11 cellular contexts compared by ENCODE assay signal in genomic region chr20:34437330-34437986, GRCh38.
DNase-seq lines count a peak whose midpoint lies in the region; ATAC-seq, FAIRE-seq and TF ChIP-seq lines count a peak whose summit lies in the region.
"Had no signal": no experiment of that assay in that cellular context is flagged by ENCODE, and none has a peak within 500 bp of the region (broad histone marks: within the 10 kb centered on the region; RNA-seq: fewer than 3 reads in every experiment).

No MANE protein-coding gene starts in this region.

- no peaks in the 10 kb centered on the region for H3K4me1 ChIP-seq in HepG2 (ENCODE audit: insufficient read depth, low read length)
- H3K4me1 ChIP-seq: vagina had no signal

- H3K4me1 Mint-ChIP-seq in brain (no peaks in the 10 kb centered on the region), WTC11 (no peaks in the 10 kb centered on the region)

- no peak overlapping the region for H3K27ac ChIP-seq in HepG2 (ENCODE audit: extremely low read length, insufficient read depth, low read length)
- H3K27ac ChIP-seq: esophagus muscularis mucosa, vagina had no signal

- no peaks in the 10 kb centered on the region for H3K27me3 ChIP-seq in HepG2 (ENCODE audit: control insufficient read depth in 1 of 2, insufficient read depth in 2 of 2, low read length in 2 of 2)
- H3K27me3 ChIP-seq: esophagus muscularis mucosa, vagina had no signal

- CTCF ChIA-PET in HepG2 (lab: Yijun Ruan, JAX; ENCODE audit: low intra/inter-chr PET ratio, low total read pairs) (no interaction called here), WTC11 (lab: Charles Lee) (interaction anchor here (0.6 to 2.0 kb wide), 3 partner anchors 85 to 247 kb away, joined by 3 to 20 read pairs (median 3); no protein-coding TSS in a partner anchor)

- 87% methylated on average over 6 of the region's 6 CpGs for WGBS in HepG2 (ENCODE audit: low lambda C conversion rate)

- no peak overlapping the region for H3K4me2 ChIP-seq in HepG2 (ENCODE audit: low read depth, low read length)

- TF ChIP-seq RAD21 in HepG2 (CRISPR knock-in tag; IDR thresholded peaks at IDR 0.05), result no peak

- no peaks in the 10 kb centered on the region for H3K9me3 ChIP-seq in HepG2 (ENCODE audit: low read length)
- H3K9me3 ChIP-seq: esophagus muscularis mucosa, vagina had no signal

- ATAC-seq in HepG2, result peak; percentile 36
- ATAC-seq in WTC11, result no peak
- no peak for ATAC-seq in GM19035 (IDR thresholded peaks at IDR 0.05; ENCODE audit: unreplicated experiment)
- no peak for ATAC-seq in GM19452 (IDR thresholded peaks at IDR 0.05; ENCODE audit: unreplicated experiment)

- H3K4me3 Mint-ChIP-seq in brain, result no peak overlapping the region
- no peak overlapping the region for H3K4me3 Mint-ChIP-seq in WTC11

- no peaks in the 10 kb centered on the region for H3K79me2 ChIP-seq in HepG2 (ENCODE audit: insufficient read depth, low read length)

- H3K4me3 ChIP-seq in Jurkat, Clone E6-1 (ENCODE audit: low read length), result no peak overlapping the region
- H3K4me3 ChIP-seq in HepG2 (replicated peaks in 1 of 3; ENCODE audit: insufficient read depth in 1 of 3, low read depth in 2 of 3, low read length in 3 of 3), result no peak overlapping the region
- H3K4me3 ChIP-seq: esophagus muscularis mucosa, vagina had no signal

- in situ Hi-C loops in HepG2 (cut with HindIII; ENCODE audit: extremely low pct_ligation_motif_present, low pct_unique_long_range_greater_than_20kb), result no loop called here

- H3K9ac ChIP-seq in HepG2 (ENCODE audit: insufficient read depth, low read depth, low read length), result no peak overlapping the region

- TF ChIP-seq POLR2A in HepG2 (IDR thresholded peaks at IDR 0.05; ENCODE audit: insufficient read depth in 1 of 2, low read depth in 2 of 2, low read length in 2 of 2), result no peak

- no peak overlapping the region for H2AFZ ChIP-seq in HepG2 (ENCODE audit: low read length)

- peaks cover 27 to 75% of the 10 kb centered on the region in 2 experiments for H3K36me3 ChIP-seq in HepG2 (replicated peaks in 1 of 2; ENCODE audit: control insufficient read depth in 1 of 2, insufficient read depth in 2 of 2, low read length in 2 of 2)

- no peak for FAIRE-seq in HepG2 (lab: Jason Lieb, UNC)

- no peaks in the 10 kb centered on the region; the same call in 1 of the 2 replicates for H4K20me1 ChIP-seq in HepG2 (ENCODE audit: insufficient read depth, low read length)

- no peaks in the 10 kb centered on the region for H3K9me3 Mint-ChIP-seq in brain
- no peaks in the 10 kb centered on the region for H3K9me3 Mint-ChIP-seq in WTC11

- TF ChIP-seq CTCF in brain (conservative IDR thresholded peaks at IDR 0.05), result no peak
- TF ChIP-seq CTCF in HepG2 (CRISPR knock-in tag; IDR thresholded peaks at IDR 0.05), result no peak
- no peak for TF ChIP-seq CTCF in WTC11 (IDR thresholded peaks at IDR 0.05)

- H3K36me3 Mint-ChIP-seq in brain (peaks cover 45% of the 10 kb centered on the region), WTC11 (peaks cover 33% of the 10 kb centered on the region)

- peak overlapping the region in 4 of 5 experiments; percentile 2 to 87 (median 33) for H3K27ac Mint-ChIP-seq in brain
- H3K27ac Mint-ChIP-seq in WTC11, result no peak overlapping the region

- DNase-seq in AG08396 (ENCODE audit: low spot score) (peak; percentile 32), HepG2 (ENCODE audit: low spot score) (no peak), WTC11 (ENCODE audit: low spot score) (no peak), A172 (ENCODE audit: low spot score) (no peak)
- peak; percentile 26 for DNase-seq in Jurkat, Clone E6-1 (ENCODE audit: low read depth, low spot score)
- DNase-seq: NCI-H146 had no signal

- POLR2A ChIA-PET in HepG2 (lab: Yijun Ruan, JAX) (interaction anchor here (0.8 to 1.4 kb wide), 3 partner anchors 74 to 387 kb away, joined by 3 read pairs; partner anchors contain the start of gene AHCY), WTC11 (lab: Charles Lee) (interaction anchor here (1.3 kb wide), 1 partner anchor 135 kb away, joined by 3 read pairs; the partner anchor contains the start of gene AHCY)

- H3K27me3 Mint-ChIP-seq in brain (no peaks in the 10 kb centered on the region), WTC11 (ENCODE audit: low read depth) (no peaks in the 10 kb centered on the region)

- no TSS peak for BruUV-seq in HepG2 (replicated peaks; lab: Mats Ljungman, UMichigan)

- intact Hi-C loops in HepG2 (cut with micrococcal nuclease; ENCODE audit: unreplicated experiment), result no loop called here

- TF ChIP-seq EP300 in HepG2 (IDR thresholded peaks at IDR 0.05; ENCODE audit: low read depth in 2 of 2, low read length in 2 of 2) (no peak), HepG2 (CRISPR knock-in tag; IDR thresholded peaks at IDR 0.05; ENCODE audit: borderline replicate concordance) (no peak)

TF ChIP-seq in HepG2, 621 proteins besides CTCF, POLR2A, EP300 and RAD21:
- no peak for TF ChIP-seq ZNF550 (CRISPR knock-in tag; IDR thresholded peaks at IDR 0.05; ENCODE audit: borderline replicate concordance)
- peak; percentile 36; the same call in 1 of the 2 replicates for TF ChIP-seq ZNF770 (CRISPR knock-in tag; IDR thresholded peaks at IDR 0.05)

TF ChIP-seq in WTC11, 78 proteins besides CTCF, POLR2A, EP300 and RAD21 (continues in another document):
- no peak for TF ChIP-seq RORB (CRISPR knock-in tag; IDR thresholded peaks at IDR 0.05)
- no peak for TF ChIP-seq PREB (CRISPR knock-in tag; IDR thresholded peaks at IDR 0.05; ENCODE audit: borderline replicate concordance)
- TF ChIP-seq OVOL2 (CRISPR knock-in tag; IDR thresholded peaks at IDR 0.05; ENCODE audit: borderline replicate concordance), result no peak
- TF ChIP-seq SOX15 (CRISPR knock-in tag; IDR thresholded peaks at IDR 0.05), result no peak
- TF ChIP-seq ATF3 (CRISPR knock-in tag; conservative IDR thresholded peaks at IDR 0.05), result no peak
- TF ChIP-seq NR2C2 (CRISPR knock-in tag; IDR thresholded peaks at IDR 0.05), result no peak
- TF ChIP-seq TP53 (CRISPR knock-in tag; IDR thresholded peaks at IDR 0.05), result no peak
- TF ChIP-seq IRF1 (CRISPR knock-in tag; IDR thresholded peaks at IDR 0.05), result no peak
- TF ChIP-seq CREB1 (CRISPR knock-in tag; IDR thresholded peaks at IDR 0.05), result no peak
- no peak for TF ChIP-seq USF1 (CRISPR knock-in tag; IDR thresholded peaks at IDR 0.05)
- no peak for TF ChIP-seq ARID4B (CRISPR knock-in tag; IDR thresholded peaks at IDR 0.05; ENCODE audit: borderline replicate concordance)
- no peak for TF ChIP-seq ZNF263 (CRISPR knock-in tag; IDR thresholded peaks at IDR 0.05; ENCODE audit: low read depth)
- TF ChIP-seq ATF1 (CRISPR knock-in tag; IDR thresholded peaks at IDR 0.05), result no peak
- TF ChIP-seq FOXJ3 (CRISPR knock-in tag; IDR thresholded peaks at IDR 0.05; ENCODE audit: borderline replicate concordance), result no peak

Comparison
In these comparisons a context has a peak if more than half of its experiments do, and no peak if none do; other contexts are left out.
1. DNase-seq: peak in AG08396 (single experiment) and Jurkat, Clone E6-1 (single experiment); none in HepG2 (single experiment), WTC11 (single experiment) and A172 (single experiment).